21 cellular contexts compared by ENCODE assay signal in genomic region chr4:52071786-52072552, GRCh38. TPM values are rescaled to one million over a fixed set of nuclear protein-coding genes. Genes with fewer than 3 reads are reported as not detected.
"Had no signal": no experiment of that assay in that cellular context is flagged by ENCODE, and none has a peak within 500 bp of the region (broad histone marks: within the 10 kb centered on the region; RNA-seq: fewer than 3 reads in every experiment).

No MANE protein-coding gene starts in this region.

- ATAC-seq: effector memory CD8-positive, alpha-beta T cell; gastrocnemius medialis; right cardiac atrium; WTC11 had no signal

- H3K36me3 ChIP-seq: esophagus squamous epithelium, gastrocnemius medialis, prostate gland, thyroid gland had no signal

- H3K4me1 Mint-ChIP-seq: activated naive CD4-positive, alpha-beta T cell treated with anti-CD3 and anti-CD28 coated beads, Interleukin-2, amount 50 U/mL, for 24 hours; naive B cell had no signal

- H3K4me1 ChIP-seq: esophagus squamous epithelium, gastrocnemius medialis, prostate gland had no signal

- H3K36me3 Mint-ChIP-seq: activated naive CD4-positive, alpha-beta T cell treated with anti-CD3 and anti-CD28 coated beads, Interleukin-2, amount 50 U/mL, for 24 hours; WTC11 had no signal

- H3K27ac Mint-ChIP-seq: activated naive CD4-positive, alpha-beta T cell treated with anti-CD3 and anti-CD28 coated beads, Interleukin-2, amount 50 U/mL, for 24 hours; effector memory CD8-positive, alpha-beta T cell; stimulated activated naive CD8-positive, alpha-beta T cell treated with anti-CD3 and anti-CD28 coated beads, Interleukin-15, Interleukin-2, amounts not matched to agents 100 ng/mL and 50 ng/mL, for 24 hours; T-helper 1 cell treated with Interleukin-12 subunit alpha and Interleukin-12 subunit beta and Interleukin-4 antibody, amounts not matched to agents 30 μg/mL and 1 μg/mL, for 36 hours; WTC11 had no signal

- H3K27ac ChIP-seq: esophagus squamous epithelium, gastrocnemius medialis, prostate gland, thyroid gland had no signal

- DNase-seq: activated gamma-delta T cell treated with Interleukin-2 at 50 U/mL for 16 hours; activated T-cell treated with anti-CD3 and anti-CD28 coated beads, Interleukin-2, amount 50 U/mL, for 1 hour; anterior cingulate cortex; central memory CD4-positive, alpha-beta T cell; dermis blood vessel endothelial cell; effector memory CD8-positive, alpha-beta T cell; esophagus squamous epithelium; gastrocnemius medialis; head of caudate nucleus; mesendoderm; naive B cell; right cardiac atrium; stimulated activated CD4-positive, alpha-beta T cell treated with anti-CD3 and anti-CD28 coated beads, Interleukin-1b, Interleukin-23, amount 100 ng/mL, for 48 hours; substantia nigra; T1000; thyroid gland had no signal

- H3K4me3 Mint-ChIP-seq: activated naive CD4-positive, alpha-beta T cell treated with anti-CD3 and anti-CD28 coated beads, Interleukin-2, amount 50 U/mL, for 24 hours; effector memory CD8-positive, alpha-beta T cell; naive B cell; stimulated activated naive CD8-positive, alpha-beta T cell treated with anti-CD3 and anti-CD28 coated beads, Interleukin-15, Interleukin-2, amounts not matched to agents 100 ng/mL and 50 ng/mL, for 24 hours; T-helper 1 cell treated with Interleukin-12 subunit alpha and Interleukin-12 subunit beta and Interleukin-4 antibody, amounts not matched to agents 30 μg/mL and 1 μg/mL, for 36 hours; WTC11 had no signal

- H3K27me3 ChIP-seq: esophagus squamous epithelium, thyroid gland had no signal

- H3K9me3 ChIP-seq: esophagus squamous epithelium, gastrocnemius medialis, prostate gland, thyroid gland had no signal

- H3K4me3 ChIP-seq: esophagus squamous epithelium, gastrocnemius medialis, prostate gland, thyroid gland had no signal

- H3K9me3 Mint-ChIP-seq: activated naive CD4-positive, alpha-beta T cell treated with anti-CD3 and anti-CD28 coated beads, Interleukin-2, amount 50 U/mL, for 24 hours; effector memory CD8-positive, alpha-beta T cell; T-helper 1 cell treated with Interleukin-12 subunit alpha and Interleukin-12 subunit beta and Interleukin-4 antibody, amounts not matched to agents 30 μg/mL and 1 μg/mL, for 36 hours; WTC11 had no signal

RNA-seq across cellular contexts. Expression of gene LRRC66, which starts 51.8 kb away (rescaled TPM):
- total RNA-seq: WTC11 had no signal
